1 cellular context compared by ENCODE assay signal in genomic region chr21:25607151-25607811, GRCh38.
A peak's percentile ranks its signal among the peaks of the same experiment; 100 is the strongest.
TF ChIP-seq lines count a peak whose summit lies in the region.

MRPL39 (minus strand) TSS chr21:25607481; CDS start chr21:25607475, 6 bp downstream.

TF ChIP-seq in K562, 482 proteins besides CTCF, POLR2A, EP300 and RAD21 (continued from another document):
- TF ChIP-seq THAP7 (CRISPR knock-in tag; IDR thresholded peaks at IDR 0.05) (0 out of 2 replicates have a peak, but pooled peaks have one; percentile 29), ATF1 (CRISPR knock-in tag; IDR thresholded peaks at IDR 0.05) (no peak), ATF1 (tag; IDR thresholded peaks at IDR 0.05) (peak; percentile 80), ZNF764 (CRISPR knock-in tag; IDR thresholded peaks at IDR 0.05; ENCODE audit: low read depth) (peak; percentile 75), ZNF75A (CRISPR knock-in tag; IDR thresholded peaks at IDR 0.05) (no peak), MCM5 (IDR thresholded peaks at IDR 0.05; ENCODE audit: low read depth) (no peak), SP1 (CRISPR knock-in tag; IDR thresholded peaks at IDR 0.05) (peak; percentile 76), KLF16 (IDR thresholded peaks at IDR 0.05) (no peak), ZNF79 (CRISPR knock-in tag; IDR thresholded peaks at IDR 0.05; ENCODE audit: low read depth) (no peak), TCF7 (IDR thresholded peaks at IDR 0.05; ENCODE audit: borderline replicate concordance) (peak; percentile 46; the same call in 1 of the 2 replicates), KLF6 (CRISPR knock-in tag; IDR thresholded peaks at IDR 0.05; ENCODE audit: borderline replicate concordance) (peak; percentile 76; the same call in 1 of the 2 replicates), MCM3 (IDR thresholded peaks at IDR 0.05) (no peak), TFE3 (CRISPR knock-in tag; IDR thresholded peaks at IDR 0.05) (no peak), MNT (conservative IDR thresholded peaks at IDR 0.05) (peak; percentile 60 to 84), FOXK2 (conservative IDR thresholded peaks at IDR 0.05 in 1 of 2, IDR thresholded peaks at IDR 0.05 in 1 of 2; ENCODE audit: low read depth in 2 of 2) (peak; percentile 33 to 61), RBFOX2 (IDR thresholded peaks at IDR 0.05; ENCODE audit: low read depth, low read length) (peak; percentile 99), ZEB2 (IDR thresholded peaks at IDR 0.05) (peak; percentile 97), STAT5A (IDR thresholded peaks at IDR 0.05; ENCODE audit: borderline replicate concordance, low read length) (peak; percentile 44; the same call in 1 of the 2 replicates), HDAC3 (IDR thresholded peaks at IDR 0.05; ENCODE audit: borderline replicate concordance, partially characterized antibody) (peak; percentile 30), MAZ (CRISPR knock-in tag; conservative IDR thresholded peaks at IDR 0.05 in 1 of 2, IDR thresholded peaks at IDR 0.05 in 1 of 2) (peak; percentile 83 to 90), KDM2B (CRISPR knock-in tag; IDR thresholded peaks at IDR 0.05) (peak; percentile 80), CTCFL (IDR thresholded peaks at IDR 0.05; ENCODE audit: borderline replicate concordance, insufficient read depth, low read depth, low read length, poor library complexity, severe bottlenecking) (peak; percentile 95), PATZ1 (CRISPR knock-in tag; IDR thresholded peaks at IDR 0.05; ENCODE audit: borderline replicate concordance) (no peak), GMEB1 (CRISPR knock-in tag; IDR thresholded peaks at IDR 0.05) (peak; percentile 90), E2F3 (CRISPR knock-in tag; IDR thresholded peaks at IDR 0.05) (peak; percentile 64; the same call in 1 of the 2 replicates), NRF1 (conservative IDR thresholded peaks at IDR 0.05 in 1 of 2, IDR thresholded peaks at IDR 0.05 in 1 of 2) (peak; percentile 65 to 77), ZFP1 (CRISPR knock-in tag; IDR thresholded peaks at IDR 0.05) (no peak), GTF2A2 (tag; IDR thresholded peaks at IDR 0.05) (peak; percentile 90), ZNF277 (CRISPR knock-in tag; IDR thresholded peaks at IDR 0.05; ENCODE audit: borderline replicate concordance) (no peak), ZNF12 (CRISPR knock-in tag; IDR thresholded peaks at IDR 0.05) (0 out of 2 replicates have a peak, but pooled peaks have one; percentile 67)
